In genomic region chr3:128385080-128385832, GRCh38 we compare ENCODE assay signal across 13 cellular contexts.
DNase-seq lines count a peak whose midpoint lies in the region; ATAC-seq and TF ChIP-seq lines count a peak whose summit lies in the region.
"Had no signal": no experiment of that assay in that cellular context is flagged by ENCODE, and none has a peak within 500 bp of the region (broad histone marks: within the 10 kb centered on the region; RNA-seq: fewer than 3 reads in every experiment).

No MANE protein-coding gene starts in this region.

- H3K4me3 Mint-ChIP-seq in CD8-positive, alpha-beta T cell, result no peak overlapping the region
- H3K4me3 Mint-ChIP-seq: stimulated activated naive CD8-positive, alpha-beta T cell treated with anti-CD3 and anti-CD28 coated beads, Interleukin-15, Interleukin-2, amounts not matched to agents 100 ng/mL and 50 ng/mL, for 24 hours had no signal

- no peak for ATAC-seq in CD8-positive, alpha-beta T cell
- ATAC-seq in heart right ventricle (peak; percentile 75 to 88 (median 84)), psoas muscle (peak; percentile 76 to 88 (median 85))

- no peak overlapping the region for H3K4me3 ChIP-seq in CD8-positive, alpha-beta T cell (ENCODE audit: low read depth, low read length)
- H3K4me3 ChIP-seq in adipocyte (ENCODE audit: low read length) (no peak overlapping the region), heart right ventricle (no peak overlapping the region), psoas muscle (no peak overlapping the region)
- H3K4me3 ChIP-seq: PC-9, spleen had no signal

- no peaks in the 10 kb centered on the region for H3K27me3 ChIP-seq in CD8-positive, alpha-beta T cell (ENCODE audit: insufficient read depth, low read length)
- no peaks in the 10 kb centered on the region for H3K27me3 ChIP-seq in adipocyte (replicated peaks; ENCODE audit: control insufficient read depth, insufficient read depth, low read length)
- no peaks in the 10 kb centered on the region for H3K27me3 ChIP-seq in heart right ventricle
- no peaks in the 10 kb centered on the region for H3K27me3 ChIP-seq in psoas muscle (ENCODE audit: insufficient read depth in 3 of 3, low read length in 2 of 3)
- H3K27me3 ChIP-seq: spleen had no signal

- H3K9me3 ChIP-seq in CD8-positive, alpha-beta T cell (ENCODE audit: low read length), result no peaks in the 10 kb centered on the region
- no peaks in the 10 kb centered on the region for H3K9me3 ChIP-seq in adipocyte (ENCODE audit: control insufficient read depth, low read length)
- H3K9me3 ChIP-seq in heart right ventricle, result no peaks in the 10 kb centered on the region
- no peaks in the 10 kb centered on the region for H3K9me3 ChIP-seq in psoas muscle
- H3K9me3 ChIP-seq: spleen had no signal

- peak overlapping the region; percentile 37 for H3K27ac Mint-ChIP-seq in CD8-positive, alpha-beta T cell
- H3K27ac Mint-ChIP-seq: stimulated activated naive CD8-positive, alpha-beta T cell treated with anti-CD3 and anti-CD28 coated beads, Interleukin-15, Interleukin-2, amounts not matched to agents 100 ng/mL and 50 ng/mL, for 24 hours had no signal

- no peaks in the 10 kb centered on the region for H3K36me3 ChIP-seq in CD8-positive, alpha-beta T cell (ENCODE audit: insufficient read depth, low read length)
- H3K36me3 ChIP-seq in adipocyte (ENCODE audit: control insufficient read depth, insufficient read depth, low read length, severe bottlenecking) (no peaks in the 10 kb centered on the region), heart right ventricle (no peaks in the 10 kb centered on the region), psoas muscle (ENCODE audit: insufficient read depth in 1 of 2, low read depth in 1 of 2) (no peaks in the 10 kb centered on the region)

- no peaks in the 10 kb centered on the region for H3K4me1 ChIP-seq in CD8-positive, alpha-beta T cell (ENCODE audit: insufficient read depth, low read length)
- H3K4me1 ChIP-seq in adipocyte (ENCODE audit: control insufficient read depth, insufficient read depth, low read length), result peaks cover 31% of the 10 kb centered on the region
- H3K4me1 ChIP-seq in heart right ventricle, result peaks cover 14 to 57% (median 41%) of the 10 kb centered on the region in 9 donors
- H3K4me1 ChIP-seq in psoas muscle, result peaks cover 53% of the 10 kb centered on the region

- H3K9me3 Mint-ChIP-seq in CD8-positive, alpha-beta T cell, result no peaks in the 10 kb centered on the region
- H3K9me3 Mint-ChIP-seq: stimulated activated naive CD8-positive, alpha-beta T cell treated with anti-CD3 and anti-CD28 coated beads, Interleukin-15, Interleukin-2, amounts not matched to agents 100 ng/mL and 50 ng/mL, for 24 hours had no signal

- TF ChIP-seq CTCF in CD8-positive, alpha-beta T cell (IDR thresholded peaks at IDR 0.05), result no peak
- TF ChIP-seq CTCF in heart right ventricle (IDR thresholded peaks at IDR 0.05) (no peak), psoas muscle (IDR thresholded peaks at IDR 0.05) (no peak)

- H3K36me3 Mint-ChIP-seq in CD8-positive, alpha-beta T cell, result peaks cover 26% of the 10 kb centered on the region

- H3K27ac ChIP-seq in CD8-positive, alpha-beta T cell (ENCODE audit: low read depth, low read length), result no peak overlapping the region
- H3K27ac ChIP-seq in heart right ventricle (peak overlapping the region in 7 of 10 donors; percentile 35 to 82 (median 63)), psoas muscle (peak overlapping the region; percentile 69)
- H3K27ac ChIP-seq: spleen had no signal

- CTCF ChIA-PET in CD8-positive, alpha-beta T cell (lab: Charles Lee), result no interaction called here

- no peak for DNase-seq in CD8-positive, alpha-beta T cell
- DNase-seq in adipocyte (ENCODE audit: low read depth), result peak; percentile 7
- peak; percentile 74 to 77 for DNase-seq in heart right ventricle
- DNase-seq in psoas muscle, result peak; percentile 68 to 92
- DNase-seq in NCI-H345 (lab: John Stamatoyannopoulos, UW), result no peak
- DNase-seq in OCI-M2 (lab: John Stamatoyannopoulos, UW; ENCODE audit: unreplicated experiment), result no peak
- DNase-seq in CD1c-positive myeloid dendritic cell (ENCODE audit: extremely low spot score), result no peak
- no peak for DNase-seq in NCI-H2171 (lab: John Stamatoyannopoulos, UW)
- DNase-seq: COR-L47, NCI-H1105 treated with DMSO at 0.1 percent for 48 hours, PC-9, spleen had no signal

- no peaks in the 10 kb centered on the region for H3K4me1 Mint-ChIP-seq in CD8-positive, alpha-beta T cell (ENCODE audit: low read depth)

- intact Hi-C loops in CD8-positive, alpha-beta T cell (cut with DNase I, micrococcal nuclease), result no loop called here
- intact Hi-C loops in heart right ventricle (cut with DNase I), result no loop called here
- intact Hi-C loops in psoas muscle (cut with DNase I), result no loop called here

- WGBS in heart right ventricle, 2 donors, result 57 to 62% methylated on average over 11 of the region's 11 CpGs
- 50 to 57% (median 50%) methylated on average over 11 of the region's 11 CpGs for WGBS in psoas muscle, 3 donors

- H3K9ac ChIP-seq in adipocyte (ENCODE audit: low read length), result no peak overlapping the region

- no peaks in the 10 kb centered on the region for H3K27me3 Mint-ChIP-seq in CD8-positive, alpha-beta T cell (ENCODE audit: low read depth)
- H3K27me3 Mint-ChIP-seq: stimulated activated naive CD8-positive, alpha-beta T cell treated with anti-CD3 and anti-CD28 coated beads, Interleukin-15, Interleukin-2, amounts not matched to agents 100 ng/mL and 50 ng/mL, for 24 hours had no signal

- POLR2A ChIA-PET in CD8-positive, alpha-beta T cell (lab: Charles Lee), result no interaction called here

Comparison
In these comparisons a context has a peak if more than half of its experiments do, and no peak if none do; other contexts are left out.
1. DNase-seq: peak in adipocyte (single experiment), heart right ventricle (2 of 2) and psoas muscle (2 of 2); none in CD8-positive, alpha-beta T cell (0 of 7), NCI-H345 (single experiment), OCI-M2 (single experiment), CD1c-positive myeloid dendritic cell (single experiment) and NCI-H2171 (single experiment).